Comparison of ENCODE assay signal across 8 cellular contexts in genomic region chr13:76886005-76886291, GRCh38. TPM values are rescaled to one million over a fixed set of nuclear protein-coding genes. Genes with fewer than 3 reads are reported as not detected.
A peak's percentile ranks its signal among the peaks of the same experiment; 100 is the strongest.
DNase-seq lines count a peak whose midpoint lies in the region; ATAC-seq and TF ChIP-seq lines count a peak whose summit lies in the region.

No MANE protein-coding gene starts in this region.

- DNase-seq in ascending aorta (ENCODE audit: low spot score in 2 of 2) (peak in 1 of 2 donors; percentile 69), lung (ENCODE audit: low spot score) (no peak), NCI-H510A (lab: John Stamatoyannopoulos, UW) (no peak), dermis blood vessel endothelial cell (no peak), LoVo (ENCODE audit: low spot score) (no peak)

- no peaks in the 10 kb centered on the region for H3K9me3 ChIP-seq in BLaER1
- no peaks in the 10 kb centered on the region for H3K9me3 ChIP-seq in ascending aorta
- H3K9me3 ChIP-seq in lung (ENCODE audit: control insufficient read depth in 2 of 2, insufficient read depth in 1 of 2, low read length in 1 of 2): no peaks in the 10 kb centered on the region

- H3K27ac ChIP-seq in BLaER1 (peak overlapping the region; percentile 67), ascending aorta (peak overlapping the region; percentile 87 to 97), lung (ENCODE audit: low read depth in 1 of 2, low read length in 1 of 2) (peak overlapping the region; percentile 92 to 97), urinary bladder (ENCODE audit: low read depth) (peak overlapping the region; percentile 85)

- H3K27me3 ChIP-seq in BLaER1: no peaks in the 10 kb centered on the region
- H3K27me3 ChIP-seq in ascending aorta: no peaks in the 10 kb centered on the region
- H3K27me3 ChIP-seq in lung (ENCODE audit: control insufficient read depth, insufficient read depth): no peaks in the 10 kb centered on the region

- TF ChIP-seq CTCF in ascending aorta (IDR thresholded peaks at IDR 0.05) (no peak), lung (IDR thresholded peaks at IDR 0.05; ENCODE audit: control extremely low read depth, extremely low read depth) (no peak)

- intact Hi-C loops in ascending aorta (cut with DNase I): loop anchor here (5.0 to 10.0 kb wide), 12 partner anchors 64 to 1331 kb away; partner anchors contain the start of genes CLN5, FBXL3 and MYCBP2

- 0 to 1% methylated on average over 33 to 37 of the region's 37 CpGs for WGBS in lung, 2 donors
- WGBS in urinary bladder: 1% methylated on average over 36 of the region's 37 CpGs

- peaks cover 38% of the 10 kb centered on the region for H3K4me1 ChIP-seq in BLaER1
- peaks cover 0 to 10% of the 10 kb centered on the region in 2 donors for H3K4me1 ChIP-seq in ascending aorta
- H3K4me1 ChIP-seq in lung (ENCODE audit: control insufficient read depth in 2 of 2, insufficient read depth in 2 of 2, low read length in 2 of 2): peaks cover 0 to 5% of the 10 kb centered on the region in 2 donors
- H3K4me1 ChIP-seq in urinary bladder (ENCODE audit: insufficient read depth): no peaks in the 10 kb centered on the region

- H3K36me3 ChIP-seq in BLaER1 (no peaks in the 10 kb centered on the region), ascending aorta (no peaks in the 10 kb centered on the region), lung (ENCODE audit: control insufficient read depth in 2 of 2, insufficient read depth in 2 of 2, low read length in 2 of 2) (no peaks in the 10 kb centered on the region), urinary bladder (ENCODE audit: insufficient read depth) (no peaks in the 10 kb centered on the region)

- peak; percentile 24 for ATAC-seq in HG02798 (IDR thresholded peaks at IDR 0.05; ENCODE audit: poor library complexity, unreplicated experiment)
- no peak for ATAC-seq in lung (ENCODE audit: insufficient read depth, low FRiP score)

- H3K4me3 ChIP-seq in BLaER1 (peak overlapping the region; percentile 74), ascending aorta (peak overlapping the region; percentile 94 to 99), lung (peak overlapping the region; percentile 94), urinary bladder (ENCODE audit: low read depth, low read length) (peak overlapping the region; percentile 69)

- no peaks in the 10 kb centered on the region for H4K20me1 ChIP-seq in BLaER1

- H3K9ac ChIP-seq in BLaER1: peak overlapping the region; percentile 79

- H3K4me2 ChIP-seq in BLaER1: peak overlapping the region; percentile 98

RNA-seq across cellular contexts. Expression of gene KCTD12, which starts 0.3 kb away (rescaled TPM):
- total RNA-seq in ascending aorta: 120 TPM
- 100 to 1,000 TPM; 140 to 188 TPM for total RNA-seq in lung
- 10 to 100 TPM; 26.2 to 63.6 TPM for polyA plus RNA-seq in lung
- total RNA-seq in urinary bladder: 383 TPM
- 59.7 TPM for polyA plus RNA-seq in urinary bladder
- total RNA-seq in dermis blood vessel endothelial cell: 395 and 538 TPM in 2 replicates
